ENCODE assay signal across 9 cellular contexts in genomic region chr7:50826371-50827172, GRCh38. TPM values are rescaled to one million over a fixed set of nuclear protein-coding genes. Genes with fewer than 3 reads are reported as not detected.
DNase-seq lines count a peak whose midpoint lies in the region; ATAC-seq, FAIRE-seq and TF ChIP-seq lines count a peak whose summit lies in the region.
"Had no signal": no experiment of that assay in that cellular context is flagged by ENCODE, and none has a peak within 500 bp of the region (broad histone marks: within the 10 kb centered on the region; RNA-seq: fewer than 3 reads in every experiment).

No MANE protein-coding gene starts in this region.

- H3K9me3 ChIP-seq in osteoblast (ENCODE audit: low read depth, low read length) = no peaks in the 10 kb centered on the region

- H3K79me2 ChIP-seq in osteoblast (ENCODE audit: insufficient read depth, low read length) = no peaks in the 10 kb centered on the region

- H4K20me1 ChIP-seq in osteoblast (ENCODE audit: insufficient read depth, low read length) = no peaks in the 10 kb centered on the region

- H3K36me3 ChIP-seq in osteoblast (ENCODE audit: insufficient read depth, low read length) = no peaks in the 10 kb centered on the region

- H3K27me3 ChIP-seq in osteoblast (ENCODE audit: insufficient read depth, low read length) = no peaks in the 10 kb centered on the region

- ATAC-seq in GM19351 (IDR thresholded peaks at IDR 0.05; ENCODE audit: unreplicated experiment) (no peak), GM18511 (IDR thresholded peaks at IDR 0.05; ENCODE audit: unreplicated experiment) (no peak)

- DNase-seq in EL = peak; percentile 96
- DNase-seq in RCC 7860 (ENCODE audit: low spot score) = peak; percentile 97
- DNase-seq in astrocyte of the hippocampus (ENCODE audit: low read depth, low spot score) = peak; percentile 82
- DNase-seq in osteoblast (ENCODE audit: insufficient read length, low spot score, missing footprints) = no peak
- DNase-seq in Ammon's horn (ENCODE audit: low spot score) = no peak
- no peak for DNase-seq in D721Med (ENCODE audit: insufficient read length, low spot score)
- DNase-seq: NCI-H1092 treated with DMSO at 0.1 percent for 48 hours had no signal

- peak; percentile 97 for FAIRE-seq in RCC 7860 (lab: Jason Lieb, UNC)
- no peak for FAIRE-seq in D721Med (lab: Jason Lieb, UNC)

- peak overlapping the region; percentile 12 for H2AFZ ChIP-seq in osteoblast (ENCODE audit: low read length)

- TF ChIP-seq CTCF in osteoblast (IDR thresholded peaks at IDR 0.05; ENCODE audit: extremely low read depth, low read depth, low read length) (peak; percentile 22), D721Med (IDR thresholded peaks at IDR 0.05; ENCODE audit: insufficient read depth, missing control alignments) (no peak)

- peak overlapping the region; percentile 82 for H3K27ac ChIP-seq in osteoblast (ENCODE audit: low read depth, low read length)

- H3K4me2 ChIP-seq in osteoblast (ENCODE audit: insufficient read depth, low read length) = peak overlapping the region; percentile 58

- peaks cover 38% of the 10 kb centered on the region for H3K4me1 ChIP-seq in osteoblast (ENCODE audit: insufficient read depth, low read length)

- H3K4me3 ChIP-seq in osteoblast (ENCODE audit: insufficient read depth, low read length) = peak overlapping the region; percentile 13

RNA-seq across cellular contexts. Expression of gene GRB10, which starts 43.9 kb away (rescaled TPM):
- 62.6 and 69.5 TPM in 2 replicates for total RNA-seq in osteoblast

Comparison
In these comparisons a context has a peak if more than half of its experiments do, and no peak if none do; other contexts are left out.
1. DNase-seq: peak in EL (single experiment), RCC 7860 (single experiment) and astrocyte of the hippocampus (single experiment); none in osteoblast (single experiment), Ammon's horn (single experiment) and D721Med (single experiment).